In the genomic region with DNA sequence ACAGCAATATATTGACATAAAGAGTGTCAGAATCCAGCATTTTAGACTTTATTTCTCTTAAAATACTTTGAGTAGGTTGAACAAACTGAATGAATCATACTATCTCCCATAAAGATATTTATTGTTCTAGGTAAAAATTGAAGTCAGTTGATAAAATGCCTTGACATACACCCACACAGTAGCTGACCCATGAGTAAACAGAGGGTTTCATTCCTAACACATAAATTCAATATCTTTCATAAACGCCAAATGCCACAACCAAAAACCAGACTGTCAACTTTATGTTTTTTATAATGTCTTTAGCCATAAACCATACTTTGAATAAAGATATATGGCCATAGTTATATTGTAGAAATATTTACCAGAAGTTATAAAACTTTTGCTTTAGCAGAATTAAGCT, we compare ENCODE assay signal across 23 cellular contexts.
"Had no signal": no experiment of that assay in that cellular context is flagged by ENCODE, and none has a peak within 500 bp of the region (broad histone marks: within the 10 kb centered on the region; RNA-seq: fewer than 3 reads in every experiment).

No MANE protein-coding gene starts in this region.

- H3K9me3 Mint-ChIP-seq: activated CD8-positive, alpha-beta T cell treated with anti-CD3 and anti-CD28 coated beads for 36 hours; activated naive CD8-positive, alpha-beta T cell treated with anti-CD3 and anti-CD28 coated beads, Interleukin-2, amount 10 ng/mL, durations not matched to agents 7 days and 5 days; memory B cell had no signal

- H3K27ac Mint-ChIP-seq: activated B cell treated with CpG ODN at 0.5 μM for 24 hours; activated CD8-positive, alpha-beta T cell treated with anti-CD3 and anti-CD28 coated beads for 36 hours; activated naive CD8-positive, alpha-beta T cell treated with anti-CD3 and anti-CD28 coated beads, Interleukin-2, amount 10 ng/mL, durations not matched to agents 7 days and 5 days; activated T-helper 17 cell treated with anti-CD3 and anti-CD28 coated beads, Interleukin-2, amount 50 U/mL, for 72 hours; memory B cell; naive thymus-derived CD4-positive, alpha-beta T cell; neural progenitor cell had no signal

- H3K4me2 ChIP-seq: neural progenitor cell had no signal

- H3K4me1 ChIP-seq: heart right ventricle, sigmoid colon, suprapubic skin, transverse colon, vagina had no signal

- H3K36me3 Mint-ChIP-seq: activated naive CD8-positive, alpha-beta T cell treated with anti-CD3 and anti-CD28 coated beads, Interleukin-2, amount 10 ng/mL, durations not matched to agents 7 days and 5 days; memory B cell; naive thymus-derived CD4-positive, alpha-beta T cell had no signal

- H3K9me3 ChIP-seq: heart right ventricle, sigmoid colon, suprapubic skin, transverse colon, vagina had no signal

- H3K4me3 Mint-ChIP-seq: activated B cell treated with CpG ODN at 0.5 μM for 24 hours; activated CD8-positive, alpha-beta T cell treated with anti-CD3 and anti-CD28 coated beads for 36 hours; activated naive CD8-positive, alpha-beta T cell treated with anti-CD3 and anti-CD28 coated beads, Interleukin-2, amount 10 ng/mL, durations not matched to agents 7 days and 5 days; activated T-helper 17 cell treated with anti-CD3 and anti-CD28 coated beads, Interleukin-2, amount 50 U/mL, for 72 hours; memory B cell; naive thymus-derived CD4-positive, alpha-beta T cell; neural progenitor cell had no signal

- H3K4me3 ChIP-seq: heart right ventricle, neural progenitor cell, sigmoid colon, suprapubic skin, transverse colon, vagina had no signal

- DNase-seq: activated B cell treated with CpG ODN at 0.5 μM for 24 hours; activated CD4-positive, alpha-beta T cell treated with anti-CD3 and anti-CD28 coated beads for 4 hours; activated CD8-positive, alpha-beta T cell treated with anti-CD3 and anti-CD28 coated beads for 36 hours; activated naive CD4-positive, alpha-beta T cell treated with Interleukin-2 at 50 U/mL for 16 hours; activated naive CD8-positive, alpha-beta T cell treated with anti-CD3 and anti-CD28 coated beads, Interleukin-2, amount 10 ng/mL, durations not matched to agents 7 days and 5 days; activated T-cell treated with anti-CD3 and anti-CD28 coated beads, Interleukin-2, amount 50 U/mL, for 1 hour; anterior cingulate cortex; cerebellar nuclear complex; effector CD8-positive, alpha-beta T cell; heart right ventricle; kidney glomerular epithelial cell; left ventricle myocardium superior; naive thymus-derived CD4-positive, alpha-beta T cell; sigmoid colon; stimulated activated CD8-positive, alpha-beta memory T cell treated with anti-CD3 and anti-CD28 coated beads, Interleukin-4, amount 100 ng/mL, for 48 hours; stimulated activated naive CD4-positive, alpha-beta T cell treated with Interleukin-2 at 50 U/mL for 16 hours; transverse colon had no signal

- H3K27me3 Mint-ChIP-seq: activated B cell treated with CpG ODN at 0.5 μM for 24 hours; activated CD8-positive, alpha-beta T cell treated with anti-CD3 and anti-CD28 coated beads for 36 hours; activated naive CD8-positive, alpha-beta T cell treated with anti-CD3 and anti-CD28 coated beads, Interleukin-2, amount 10 ng/mL, durations not matched to agents 7 days and 5 days; activated T-helper 17 cell treated with anti-CD3 and anti-CD28 coated beads, Interleukin-2, amount 50 U/mL, for 72 hours; memory B cell; naive thymus-derived CD4-positive, alpha-beta T cell had no signal

- ATAC-seq: activated CD8-positive, alpha-beta T cell treated with anti-CD3 and anti-CD28 coated beads for 36 hours; activated T-helper 17 cell treated with anti-CD3 and anti-CD28 coated beads, Interleukin-2, amount 50 U/mL, for 72 hours; esophagus mucosa; heart right ventricle; left ventricle myocardium superior; naive thymus-derived CD4-positive, alpha-beta T cell had no signal

- H3K4me1 Mint-ChIP-seq: activated B cell treated with CpG ODN at 0.5 μM for 24 hours; activated naive CD8-positive, alpha-beta T cell treated with anti-CD3 and anti-CD28 coated beads, Interleukin-2, amount 10 ng/mL, durations not matched to agents 7 days and 5 days; activated T-helper 17 cell treated with anti-CD3 and anti-CD28 coated beads, Interleukin-2, amount 50 U/mL, for 72 hours; memory B cell; naive thymus-derived CD4-positive, alpha-beta T cell had no signal

- H3K27me3 ChIP-seq: heart right ventricle, neural progenitor cell, sigmoid colon, suprapubic skin, transverse colon, vagina had no signal

- H3K9ac ChIP-seq: neural progenitor cell had no signal

- H3K27ac ChIP-seq: heart right ventricle, neural progenitor cell, sigmoid colon, suprapubic skin, transverse colon, vagina had no signal

- H2AFZ ChIP-seq: neural progenitor cell had no signal

- H3K36me3 ChIP-seq: heart right ventricle, neural progenitor cell, sigmoid colon, suprapubic skin, transverse colon, vagina had no signal
